8 cellular contexts compared by ENCODE assay signal in the genomic region with DNA sequence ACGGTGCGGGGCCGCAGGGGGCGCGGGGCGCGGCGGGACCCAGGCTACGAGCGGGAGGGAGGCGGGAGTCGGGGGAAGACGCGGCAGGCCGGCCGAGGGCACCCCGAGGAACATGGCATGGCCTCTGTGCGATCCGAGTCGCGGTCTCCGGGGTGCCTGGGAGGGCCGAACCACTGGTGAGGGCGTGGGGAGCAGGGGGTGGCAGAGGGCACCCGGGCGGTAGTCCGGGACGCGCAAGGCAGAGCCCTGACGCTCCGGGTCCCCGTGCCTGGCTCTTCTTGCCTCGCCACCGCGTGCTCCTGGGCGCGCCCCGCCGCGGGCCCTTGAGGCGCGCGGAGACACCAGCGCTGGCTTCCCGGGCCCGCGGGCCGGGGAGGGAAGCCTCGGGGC. TPM values are rescaled to one million over a fixed set of nuclear protein-coding genes. Genes with fewer than 3 reads are reported as not detected.
A peak's percentile ranks its signal among the peaks of the same experiment; 100 is the strongest.
DNase-seq lines count a peak whose midpoint lies in the region; ATAC-seq and TF ChIP-seq lines count a peak whose summit lies in the region.
"Had no signal": no experiment of that assay in that cellular context is flagged by ENCODE, and none has a peak within 500 bp of the region (broad histone marks: within the 10 kb centered on the region; RNA-seq: fewer than 3 reads in every experiment).

No MANE protein-coding gene starts in this region.

- H3K36me3 ChIP-seq in GM23248 (ENCODE audit: low read depth), result no peaks in the 10 kb centered on the region
- H3K36me3 ChIP-seq in Peyer's patch, result no peaks in the 10 kb centered on the region
- H3K36me3 ChIP-seq in right atrium auricular region, result no peaks in the 10 kb centered on the region
- H3K36me3 ChIP-seq in spleen, result no peaks in the 10 kb centered on the region

- in situ Hi-C loops in GM23248 (cut with MboI), result no loop called here

- H3K79me2 ChIP-seq in GM23248 (ENCODE audit: insufficient read depth), result no peaks in the 10 kb centered on the region

- TF ChIP-seq CTCF in Peyer's patch (IDR thresholded peaks at IDR 0.05), result no peak
- TF ChIP-seq CTCF in right atrium auricular region (IDR thresholded peaks at IDR 0.05), result no peak
- no peak for TF ChIP-seq CTCF in spleen (IDR thresholded peaks at IDR 0.05 in 8 of 11, conservative IDR thresholded peaks at IDR 0.05 in 3 of 11)

- no peaks in the 10 kb centered on the region for H3K4me1 ChIP-seq in GM23248 (ENCODE audit: insufficient read depth)
- peaks cover 0 to 28% (median 0%) of the 10 kb centered on the region in 4 donors for H3K4me1 ChIP-seq in Peyer's patch
- peaks cover 0 to 45% of the 10 kb centered on the region in 2 donors for H3K4me1 ChIP-seq in right atrium auricular region
- H3K4me1 ChIP-seq in spleen, result peaks cover 17 to 50% (median 39%) of the 10 kb centered on the region in 6 donors

- H3K4me3 ChIP-seq in GM23248 (peak overlapping the region; percentile 67), Peyer's patch (peak overlapping the region in 3 of 4 donors; percentile 24 to 49 (median 32)), right atrium auricular region (peak overlapping the region; percentile 22 to 47), spleen (peak overlapping the region in 7 of 8 donors; percentile 28 to 65 (median 39))

- peak overlapping the region; percentile 70 for H3K4me2 ChIP-seq in GM23248 (ENCODE audit: unreplicated experiment)

- WGBS in GM23248 (ENCODE audit: low coverage in 1 of 2, low lambda C conversion rate in 2 of 2, missing lambda C conversion rate in 2 of 2), 2 experiments, result 3% methylated on average over 21 to 35 of the region's 49 CpGs
- whole genome bisulfite sequencing in spleen, 5 donors, result 1 to 9% (median 4%) methylated on average over 33 to 49 of the region's 49 CpGs

- H2AFZ ChIP-seq in GM23248, result peak overlapping the region; percentile 58

- H3F3A ChIP-seq in GM23248 (ENCODE audit: insufficient read depth), result no peaks in the 10 kb centered on the region

- TF ChIP-seq POLR2A in Peyer's patch (IDR thresholded peaks at IDR 0.05), result no peak
- no peak for TF ChIP-seq POLR2A in spleen (IDR thresholded peaks at IDR 0.05)

- intact Hi-C loops in spleen (cut with DNase I; ENCODE audit: low total_unique reads), result no loop called here

- H3K9ac ChIP-seq in GM23248, result peak overlapping the region; percentile 14; the same call in 1 of the 2 replicates

- ATAC-seq in HG03135 (IDR thresholded peaks at IDR 0.05; ENCODE audit: unreplicated experiment), result no peak

- no peaks in the 10 kb centered on the region for H3K9me2 ChIP-seq in GM23248 (ENCODE audit: insufficient read depth)

- H3K27ac ChIP-seq in GM23248, result no peak overlapping the region
- H3K27ac ChIP-seq in Peyer's patch, result peak overlapping the region in 1 of 4 donors; percentile 60
- peak overlapping the region in 1 of 2 donors; percentile 84 for H3K27ac ChIP-seq in right atrium auricular region
- peak overlapping the region in 6 of 8 donors; percentile 33 to 77 (median 62) for H3K27ac ChIP-seq in spleen

- DNase-seq in GM23248 (peak; percentile 40), Peyer's patch (no peak), right atrium auricular region (ENCODE audit: low spot score) (no peak), spleen (no peak), GOT3 (lab: John Stamatoyannopoulos, UW) (no peak)
- no peak for DNase-seq in activated naive CD4-positive, alpha-beta T cell treated with anti-CD3 and anti-CD28 coated beads, Interleukin-2, amount 50 U/mL, for 16 hours

- peaks cover 38% of the 10 kb centered on the region for H3K27me3 ChIP-seq in GM23248 (replicated peaks; ENCODE audit: insufficient read depth)
- peaks cover 0 to 44% of the 10 kb centered on the region in 2 donors for H3K27me3 ChIP-seq in Peyer's patch
- H3K27me3 ChIP-seq in right atrium auricular region, result peaks cover 0 to 51% of the 10 kb centered on the region in 2 donors
- peaks cover 0 to 100% (median 73%) of the 10 kb centered on the region in 7 donors for H3K27me3 ChIP-seq in spleen (replicated peaks in 1 of 7)

- no peaks in the 10 kb centered on the region for H3K9me3 ChIP-seq in GM23248 (ENCODE audit: low read depth)
- H3K9me3 ChIP-seq in Peyer's patch, result peaks cover 0 to 9% (median 0%) of the 10 kb centered on the region in 4 donors
- H3K9me3 ChIP-seq in right atrium auricular region, result no peaks in the 10 kb centered on the region
- peaks cover 0 to 20% (median 0%) of the 10 kb centered on the region in 8 donors for H3K9me3 ChIP-seq in spleen

- H4K20me1 ChIP-seq in GM23248 (ENCODE audit: insufficient read depth), result no peaks in the 10 kb centered on the region

RNA-seq across cellular contexts. Expression of a gene that starts 4.2 kb away (rescaled TPM):
- total RNA-seq in GM23248 (2014; rRNA removed; shearing (Covaris generic)), result under 0.01 and 0.13 TPM in 2 replicates
- polyA plus RNA-seq in GM23248 (2016; fragmentation: Nextera tagmentation; extraction: Ambion mirVana), result 0.08 and 0.13 TPM in 2 replicates
- total RNA-seq in Peyer's patch, result not detected
- total RNA-seq in right atrium auricular region, result under 1 TPM; 0.11 to 0.71 TPM
- under 1 TPM; 0.23 to 0.92 (median 0.32) TPM for total RNA-seq in spleen
- under 1 TPM; 0.09 to 0.32 (median 0.26) TPM for polyA plus RNA-seq in spleen
- total RNA-seq: pulmonary artery endothelial cell had no signal
